Comparison of ENCODE assay signal across 14 cellular contexts in genomic region chr11:102727890-102728289, GRCh38. TPM values are rescaled to one million over a fixed set of nuclear protein-coding genes. Genes with fewer than 3 reads are reported as not detected.
DNase-seq lines count a peak whose midpoint lies in the region; ATAC-seq, FAIRE-seq and TF ChIP-seq lines count a peak whose summit lies in the region.
"Had no signal": no experiment of that assay in that cellular context is flagged by ENCODE, and none has a peak within 500 bp of the region (broad histone marks: within the 10 kb centered on the region; RNA-seq: fewer than 3 reads in every experiment).

No MANE protein-coding gene starts in this region.

- no peak overlapping the region for H3K9ac ChIP-seq in HepG2 (ENCODE audit: insufficient read depth, low read depth, low read length)

- H3K9me3 ChIP-seq in right lobe of liver, result no peaks in the 10 kb centered on the region
- no peaks in the 10 kb centered on the region for H3K9me3 ChIP-seq in HepG2 (ENCODE audit: low read length)
- no peaks in the 10 kb centered on the region for H3K9me3 ChIP-seq in upper lobe of right lung

- no peak for TF ChIP-seq RAD21 in HepG2 (CRISPR knock-in tag; IDR thresholded peaks at IDR 0.05)

- TF ChIP-seq EP300 in HepG2 (IDR thresholded peaks at IDR 0.05; ENCODE audit: low read depth in 2 of 2, low read length in 2 of 2), result no peak
- TF ChIP-seq EP300 in HepG2 (CRISPR knock-in tag; IDR thresholded peaks at IDR 0.05; ENCODE audit: borderline replicate concordance), result no peak

- no peak overlapping the region for H3K4me2 ChIP-seq in HepG2 (ENCODE audit: low read depth, low read length)

- CTCF ChIA-PET in HepG2 (lab: Yijun Ruan, JAX; ENCODE audit: low intra/inter-chr PET ratio, low total read pairs), result no interaction called here

- in situ Hi-C loops in HepG2 (cut with HindIII; ENCODE audit: extremely low pct_ligation_motif_present, low pct_unique_long_range_greater_than_20kb), result loop anchor here (25.0 kb wide), 1 partner anchor 209 kb away; no protein-coding TSS in a partner anchor

- H4K20me1 ChIP-seq in HepG2 (ENCODE audit: insufficient read depth, low read length), result no peaks in the 10 kb centered on the region

- no peak for DNase-seq in right lobe of liver
- no peak for DNase-seq in HepG2 (ENCODE audit: low spot score)
- peak; percentile 40 for DNase-seq in fibroblast of pulmonary artery (ENCODE audit: low read depth)
- no peak for DNase-seq in upper lobe of right lung
- no peak for DNase-seq in pons (ENCODE audit: low spot score)
- no peak for DNase-seq in DMS53 treated with DMSO at 0.1 percent for 48 hours (lab: John Stamatoyannopoulos, UW; ENCODE audit: unreplicated experiment)
- no peak for DNase-seq in glomerular visceral epithelial cell (ENCODE audit: extremely low spot score)
- DNase-seq: activated CD4-positive, alpha-beta T cell treated with anti-CD3 and anti-CD28 coated beads for 1 hour; islet precursor cell; MM.1S; NCI-H526 had no signal

- no peak overlapping the region for H2AFZ ChIP-seq in HepG2 (ENCODE audit: low read length)

- TF ChIP-seq POLR2A in right lobe of liver (IDR thresholded peaks at IDR 0.05), result no peak
- TF ChIP-seq POLR2A in HepG2 (IDR thresholded peaks at IDR 0.05; ENCODE audit: insufficient read depth in 1 of 2, low read depth in 2 of 2, low read length in 2 of 2), result no peak

- ATAC-seq in right lobe of liver (peak in 3 of 4 donors; percentile 39 to 64 (median 56)), HepG2 (no peak), SK-N-SH treated with all-trans-retinoic acid at 6 μM for 48 hours (peak; percentile 74), upper lobe of right lung (peak; percentile 86)

- no peaks in the 10 kb centered on the region for H3K79me2 ChIP-seq in HepG2 (ENCODE audit: insufficient read depth, low read length)

- TF ChIP-seq CTCF in right lobe of liver (IDR thresholded peaks at IDR 0.05) (no peak), HepG2 (CRISPR knock-in tag; IDR thresholded peaks at IDR 0.05) (no peak), fibroblast of pulmonary artery (IDR thresholded peaks at IDR 0.05; ENCODE audit: low read length, missing control alignments) (no peak), upper lobe of right lung (IDR thresholded peaks at IDR 0.05) (no peak)

- no peaks in the 10 kb centered on the region for H3K4me1 ChIP-seq in right lobe of liver
- no peaks in the 10 kb centered on the region for H3K4me1 ChIP-seq in HepG2 (ENCODE audit: insufficient read depth, low read length)
- H3K4me1 ChIP-seq in upper lobe of right lung, result peaks cover 5% of the 10 kb centered on the region

- H3K36me3 ChIP-seq in right lobe of liver (no peaks in the 10 kb centered on the region), HepG2 (replicated peaks in 1 of 2; ENCODE audit: control insufficient read depth in 1 of 2, insufficient read depth in 2 of 2, low read length in 2 of 2) (no peaks in the 10 kb centered on the region), upper lobe of right lung (no peaks in the 10 kb centered on the region)

- H3K27me3 ChIP-seq in right lobe of liver, result no peaks in the 10 kb centered on the region
- no peaks in the 10 kb centered on the region for H3K27me3 ChIP-seq in HepG2 (ENCODE audit: control insufficient read depth in 1 of 2, insufficient read depth in 2 of 2, low read length in 2 of 2)
- H3K27me3 ChIP-seq in upper lobe of right lung, result no peaks in the 10 kb centered on the region

- BruUV-seq in HepG2 (replicated peaks; lab: Mats Ljungman, UMichigan), result no TSS peak

- intact Hi-C loops in right lobe of liver (cut with DNase I), result no loop called here
- intact Hi-C loops in HepG2 (cut with micrococcal nuclease; ENCODE audit: unreplicated experiment), result no loop called here
- intact Hi-C loops in upper lobe of right lung (cut with DNase I), result no loop called here

- no peak overlapping the region for H3K4me3 ChIP-seq in right lobe of liver
- H3K4me3 ChIP-seq in HepG2 (replicated peaks in 1 of 3; ENCODE audit: insufficient read depth in 1 of 3, low read depth in 2 of 3, low read length in 3 of 3), result no peak overlapping the region
- no peak overlapping the region for H3K4me3 ChIP-seq in fibroblast of pulmonary artery (replicated peaks; ENCODE audit: low read depth, low read length)
- H3K4me3 ChIP-seq in upper lobe of right lung, result no peak overlapping the region
- H3K4me3 ChIP-seq: skin epidermis had no signal

- FAIRE-seq in HepG2 (lab: Jason Lieb, UNC), result no peak

- H3K27ac ChIP-seq in right lobe of liver (no peak overlapping the region), HepG2 (ENCODE audit: extremely low read length, insufficient read depth, low read length) (no peak overlapping the region), upper lobe of right lung (no peak overlapping the region)
- H3K27ac ChIP-seq: skin epidermis had no signal

- POLR2A ChIA-PET in HepG2 (lab: Yijun Ruan, JAX), result no interaction called here

- 49% methylated on average over 2 of the region's 2 CpGs for WGBS in right lobe of liver (ENCODE audit: insufficient coverage, low coverage, low lambda C conversion rate, missing lambda C conversion rate)
- WGBS in HepG2 (ENCODE audit: low lambda C conversion rate), result 85% methylated on average over 2 of the region's 2 CpGs

RNA-seq across cellular contexts. Expression of gene MMP8, which starts 3.1 kb away (rescaled TPM):
- total RNA-seq in right lobe of liver (1 to 10 TPM in 1 of 6 experiments, under 1 TPM in 4, not detected in 1; 0.14 to 1.2 (median 0.74) TPM), HepG2 (2016; rRNA removed; fragmentation: Illumina TruSeq; extraction: Trizol) (not detected in 2 replicates), upper lobe of right lung (not detected)
- total RNA-seq in HepG2 (2016; cell fraction: cytosol; rRNA removed; fragmentation: Illumina TruSeq; extraction: Trizol; ENCODE audit: low read depth), result not detected in 2 replicates
- not detected in 2 replicates for total RNA-seq in HepG2 (2016; cell fraction: insoluble cytoplasmic fraction; rRNA removed; fragmentation: Illumina TruSeq; extraction: Trizol)
- total RNA-seq in HepG2 (2016; cell fraction: membrane; rRNA removed; fragmentation: Illumina TruSeq; extraction: Trizol), result not detected in 2 replicates
- not detected in 2 replicates for total RNA-seq in HepG2 (2016; cell fraction: nucleus; rRNA removed; fragmentation: Illumina TruSeq; extraction: Trizol)
- not detected in 2 replicates for polyA plus RNA-seq in HepG2 (2011; rRNA removed)
- polyA plus RNA-seq in HepG2 (2011; cell fraction: cytosol; rRNA removed), result not detected in 2 replicates
- not detected in 2 replicates for polyA plus RNA-seq in HepG2 (2011; cell fraction: nucleus; rRNA removed)
- polyA plus RNA-seq in HepG2 (2012), result not detected in 2 replicates
- polyA plus RNA-seq in HepG2 (2016; cell fraction: cytosol; fragmentation: Illumina TruSeq; extraction: Trizol; ENCODE audit: low read depth), result not detected in 2 replicates
- polyA plus RNA-seq in HepG2 (2016; cell fraction: insoluble cytoplasmic fraction; fragmentation: Illumina TruSeq; extraction: Trizol; ENCODE audit: low read depth), result not detected in 2 replicates
- not detected in 2 replicates for polyA plus RNA-seq in HepG2 (2016; cell fraction: membrane; fragmentation: Illumina TruSeq; extraction: Trizol; ENCODE audit: low read depth)
- not detected in 2 replicates for polyA plus RNA-seq in HepG2 (2016; cell fraction: nucleus; fragmentation: Illumina TruSeq; extraction: Trizol; ENCODE audit: insufficient read depth, low read depth)
- not detected in 2 replicates for polyA minus RNA-seq in HepG2 (2011; rRNA and poly(A)+ RNA removed; ENCODE audit: low replicate concordance)
- not detected in 2 replicates for polyA minus RNA-seq in HepG2 (2011; cell fraction: cytosol; rRNA and poly(A)+ RNA removed)
- not detected in 2 replicates for polyA minus RNA-seq in HepG2 (2011; cell fraction: nucleus; rRNA and poly(A)+ RNA removed)
- total RNA-seq: ureter had no signal

RNA-seq across cellular contexts. Expression of gene MMP27, which starts 22.3 kb away (rescaled TPM):
- under 1 TPM in 1 of 6 experiments, not detected in 5; 0.11 TPM for total RNA-seq in right lobe of liver
- total RNA-seq in HepG2 (2016; rRNA removed; fragmentation: Illumina TruSeq; extraction: Trizol), result not detected in 2 replicates
- total RNA-seq in HepG2 (2016; cell fraction: cytosol; rRNA removed; fragmentation: Illumina TruSeq; extraction: Trizol; ENCODE audit: low read depth), result not detected in 2 replicates
- total RNA-seq in HepG2 (2016; cell fraction: insoluble cytoplasmic fraction; rRNA removed; fragmentation: Illumina TruSeq; extraction: Trizol), result not detected in 2 replicates
- total RNA-seq in HepG2 (2016; cell fraction: membrane; rRNA removed; fragmentation: Illumina TruSeq; extraction: Trizol), result not detected in 2 replicates
- total RNA-seq in HepG2 (2016; cell fraction: nucleus; rRNA removed; fragmentation: Illumina TruSeq; extraction: Trizol), result not detected in 2 replicates
- polyA plus RNA-seq in HepG2 (2011; rRNA removed), result not detected in 2 replicates
- not detected in 2 replicates for polyA plus RNA-seq in HepG2 (2011; cell fraction: cytosol; rRNA removed)
- not detected in 2 replicates for polyA plus RNA-seq in HepG2 (2011; cell fraction: nucleus; rRNA removed)
- polyA plus RNA-seq in HepG2 (2012), result not detected in 2 replicates
- not detected in 2 replicates for polyA plus RNA-seq in HepG2 (2016; cell fraction: cytosol; fragmentation: Illumina TruSeq; extraction: Trizol; ENCODE audit: low read depth)
- polyA plus RNA-seq in HepG2 (2016; cell fraction: insoluble cytoplasmic fraction; fragmentation: Illumina TruSeq; extraction: Trizol; ENCODE audit: low read depth), result not detected in 2 replicates
- not detected in 2 replicates for polyA plus RNA-seq in HepG2 (2016; cell fraction: membrane; fragmentation: Illumina TruSeq; extraction: Trizol; ENCODE audit: low read depth)
- polyA plus RNA-seq in HepG2 (2016; cell fraction: nucleus; fragmentation: Illumina TruSeq; extraction: Trizol; ENCODE audit: insufficient read depth, low read depth), result not detected in 2 replicates
- not detected in 2 replicates for polyA minus RNA-seq in HepG2 (2011; rRNA and poly(A)+ RNA removed; ENCODE audit: low replicate concordance)
- not detected in 2 replicates for polyA minus RNA-seq in HepG2 (2011; cell fraction: cytosol; rRNA and poly(A)+ RNA removed)
- polyA minus RNA-seq in HepG2 (2011; cell fraction: nucleus; rRNA and poly(A)+ RNA removed), result not detected in 2 replicates
- not detected for total RNA-seq in upper lobe of right lung
- total RNA-seq: ureter had no signal

RNA-seq across cellular contexts. Expression of gene MMP10, which starts 52.5 kb away (rescaled TPM):
- total RNA-seq in right lobe of liver (under 1 TPM in 1 of 6 experiments, not detected in 5; 0.35 TPM), HepG2 (2016; rRNA removed; fragmentation: Illumina TruSeq; extraction: Trizol) (not detected in 2 replicates), upper lobe of right lung (0.23 TPM)
- total RNA-seq in HepG2 (2016; cell fraction: cytosol; rRNA removed; fragmentation: Illumina TruSeq; extraction: Trizol; ENCODE audit: low read depth), result not detected in 2 replicates
- not detected in 2 replicates for total RNA-seq in HepG2 (2016; cell fraction: insoluble cytoplasmic fraction; rRNA removed; fragmentation: Illumina TruSeq; extraction: Trizol)
- total RNA-seq in HepG2 (2016; cell fraction: membrane; rRNA removed; fragmentation: Illumina TruSeq; extraction: Trizol), result not detected in 2 replicates
- not detected in 2 replicates for total RNA-seq in HepG2 (2016; cell fraction: nucleus; rRNA removed; fragmentation: Illumina TruSeq; extraction: Trizol)
- 0.03 and 0.18 TPM in 2 replicates for polyA plus RNA-seq in HepG2 (2011; rRNA removed)
- polyA plus RNA-seq in HepG2 (2011; cell fraction: cytosol; rRNA removed), result 0.07 and 0.14 TPM in 2 replicates
- 0.07 TPM in 1 of 2 replicates, not detected in the other for polyA plus RNA-seq in HepG2 (2011; cell fraction: nucleus; rRNA removed)
- not detected in 2 replicates for polyA plus RNA-seq in HepG2 (2012)
- polyA plus RNA-seq in HepG2 (2016; cell fraction: cytosol; fragmentation: Illumina TruSeq; extraction: Trizol; ENCODE audit: low read depth), result not detected in 2 replicates
- polyA plus RNA-seq in HepG2 (2016; cell fraction: insoluble cytoplasmic fraction; fragmentation: Illumina TruSeq; extraction: Trizol; ENCODE audit: low read depth), result not detected in 2 replicates
- polyA plus RNA-seq in HepG2 (2016; cell fraction: membrane; fragmentation: Illumina TruSeq; extraction: Trizol; ENCODE audit: low read depth), result not detected in 2 replicates
- polyA plus RNA-seq in HepG2 (2016; cell fraction: nucleus; fragmentation: Illumina TruSeq; extraction: Trizol; ENCODE audit: insufficient read depth, low read depth), result not detected in 2 replicates
- polyA minus RNA-seq in HepG2 (2011; rRNA and poly(A)+ RNA removed; ENCODE audit: low replicate concordance), result not detected in 2 replicates
- not detected in 2 replicates for polyA minus RNA-seq in HepG2 (2011; cell fraction: cytosol; rRNA and poly(A)+ RNA removed)
- polyA minus RNA-seq in HepG2 (2011; cell fraction: nucleus; rRNA and poly(A)+ RNA removed), result not detected in 2 replicates
- total RNA-seq: ureter had no signal
